Comparison of ENCODE assay signal across 9 cellular contexts in genomic region chr9:129803679-129804065, GRCh38. TPM values are rescaled to one million over a fixed set of nuclear protein-coding genes. Genes with fewer than 3 reads are reported as not detected.
DNase-seq lines count a peak whose midpoint lies in the region; ATAC-seq and TF ChIP-seq lines count a peak whose summit lies in the region.
"Had no signal": no experiment of that assay in that cellular context is flagged by ENCODE, and none has a peak within 500 bp of the region (broad histone marks: within the 10 kb centered on the region; RNA-seq: fewer than 3 reads in every experiment).

No MANE protein-coding gene starts in this region.

- POLR2A ChIA-PET in AG04450 (lab: Yijun Ruan, JAX) (no interaction called here), WTC11 (lab: Charles Lee) (no interaction called here)

- H3K4me3 ChIP-seq in AG04450 (ENCODE audit: low read depth, low read length), result peak overlapping the region; percentile 73
- H3K4me3 ChIP-seq in iPS-18a (ENCODE audit: low read length), result peak overlapping the region; percentile 59

- H3K9ac ChIP-seq in H9 (ENCODE audit: extremely low read depth, insufficient read length, low read length) (peak overlapping the region; percentile 26), iPS-18a (ENCODE audit: low read length) (peak overlapping the region; percentile 1)

- H3K27me3 Mint-ChIP-seq in H9 (ENCODE audit: low read depth) (no peaks in the 10 kb centered on the region), WTC11 (ENCODE audit: low read depth) (no peaks in the 10 kb centered on the region)
- H3K27me3 Mint-ChIP-seq in stimulated activated naive CD8-positive, alpha-beta T cell treated with anti-CD3 and anti-CD28 coated beads, Interleukin-15, Interleukin-2, amounts not matched to agents 100 ng/mL and 50 ng/mL, for 24 hours, result no peaks in the 10 kb centered on the region

- ATAC-seq in WTC11, result no peak

- H3K36me3 ChIP-seq in iPS-18a (ENCODE audit: control insufficient read depth, low read depth, low read length), result peaks cover under 1% of the 10 kb centered on the region

- H2AFZ ChIP-seq in H9 (ENCODE audit: low read length), result no peak overlapping the region

- H3K36me3 Mint-ChIP-seq in H9 (ENCODE audit: insufficient read depth in 1 of 3, low read depth in 3 of 3), result peaks cover 13 to 34% (median 20%) of the 10 kb centered on the region in 3 experiments; a peak in 6 of 7 replicates
- H3K36me3 Mint-ChIP-seq in WTC11, result peaks cover 24% of the 10 kb centered on the region
- peaks cover 27% of the 10 kb centered on the region for H3K36me3 Mint-ChIP-seq in stimulated activated naive CD8-positive, alpha-beta T cell treated with anti-CD3 and anti-CD28 coated beads, Interleukin-15, Interleukin-2, amounts not matched to agents 100 ng/mL and 50 ng/mL, for 24 hours (ENCODE audit: low read depth)

- H3K4me1 ChIP-seq in H9 (ENCODE audit: insufficient read depth, low read length), result peaks cover 3% of the 10 kb centered on the region; the same call in 1 of the 2 replicates
- H3K4me1 ChIP-seq in iPS-18a (ENCODE audit: control insufficient read depth, low read depth, low read length), result no peaks in the 10 kb centered on the region

- no peak overlapping the region for H3K56ac ChIP-seq in H9 (ENCODE audit: insufficient read length, low read depth, low read length)

- DNase-seq in AG04450 (ENCODE audit: low read depth, low spot score) (no peak), H9 (no peak), WTC11 (ENCODE audit: low spot score) (no peak), cortex of kidney (lab: John Stamatoyannopoulos, UW) (no peak), NCI-H526 treated with DMSO at 0.1 percent for 48 hours (lab: John Stamatoyannopoulos, UW) (no peak), cerebellum (ENCODE audit: low spot score) (no peak)

- no peak overlapping the region for H4K8ac ChIP-seq in H9 (replicated peaks; ENCODE audit: insufficient read length, low read depth, low read length)

- peaks cover 6 to 10% of the 10 kb centered on the region in 2 experiments for H3K4me1 Mint-ChIP-seq in H9
- H3K4me1 Mint-ChIP-seq in WTC11, result peaks cover 7% of the 10 kb centered on the region
- peaks cover 31% of the 10 kb centered on the region for H3K4me1 Mint-ChIP-seq in stimulated activated naive CD8-positive, alpha-beta T cell treated with anti-CD3 and anti-CD28 coated beads, Interleukin-15, Interleukin-2, amounts not matched to agents 100 ng/mL and 50 ng/mL, for 24 hours (ENCODE audit: low read depth)

- H3K27ac Mint-ChIP-seq in H9 (0 out of 7 replicates have a peak overlapping the region, but pooled peaks of 1 of the 3 experiments have one; percentile 39), WTC11 (no peak overlapping the region)
- H3K27ac Mint-ChIP-seq in stimulated activated naive CD8-positive, alpha-beta T cell treated with anti-CD3 and anti-CD28 coated beads, Interleukin-15, Interleukin-2, amounts not matched to agents 100 ng/mL and 50 ng/mL, for 24 hours, result peak overlapping the region; percentile 43

- H2BK20ac ChIP-seq in H9 (ENCODE audit: low read depth, low read length, poor library complexity, severe bottlenecking), result no peak overlapping the region

- peak overlapping the region; percentile 87 for H3K4me2 ChIP-seq in H9 (ENCODE audit: insufficient read depth, insufficient read length, low read length)

- H2BK5ac ChIP-seq in H9 (ENCODE audit: insufficient read length, low read length), result no peak overlapping the region

- H3K79me2 ChIP-seq in H9 (ENCODE audit: insufficient read depth, low read length), result no peaks in the 10 kb centered on the region

- no peaks in the 10 kb centered on the region for H4K20me1 ChIP-seq in H9 (ENCODE audit: control insufficient read depth, insufficient read depth, insufficient read length)

- H3K27ac ChIP-seq in AG04450 (ENCODE audit: low read depth, low read length) (no peak overlapping the region), H9 (ENCODE audit: insufficient read length, low read depth, low read length) (no peak overlapping the region), iPS-18a (ENCODE audit: low read length) (no peak overlapping the region)

- H3K9me3 Mint-ChIP-seq in H9 (no peaks in the 10 kb centered on the region; a peak in 1 of 5 replicates), WTC11 (no peaks in the 10 kb centered on the region)
- H3K9me3 Mint-ChIP-seq in stimulated activated naive CD8-positive, alpha-beta T cell treated with anti-CD3 and anti-CD28 coated beads, Interleukin-15, Interleukin-2, amounts not matched to agents 100 ng/mL and 50 ng/mL, for 24 hours, result no peaks in the 10 kb centered on the region

- H3K27me3 ChIP-seq in AG04450 (ENCODE audit: control insufficient read depth, insufficient read depth, low read length) (no peaks in the 10 kb centered on the region), H9 (ENCODE audit: insufficient read depth, low read length) (no peaks in the 10 kb centered on the region), iPS-18a (ENCODE audit: control insufficient read depth, insufficient read depth, low read length) (no peaks in the 10 kb centered on the region)

- H3K18ac ChIP-seq in H9 (ENCODE audit: insufficient read length, low read depth, low read length), result no peak overlapping the region

- no peak overlapping the region for H2AK5ac ChIP-seq in H9 (ENCODE audit: insufficient read length, low read length)

- no peak for TF ChIP-seq CTCF in AG04450 (IDR thresholded peaks at IDR 0.05; ENCODE audit: low read depth, low read length)
- TF ChIP-seq CTCF in H9 (conservative IDR thresholded peaks at IDR 0.05), result no peak
- no peak for TF ChIP-seq CTCF in WTC11 (IDR thresholded peaks at IDR 0.05)

- H3K23me2 ChIP-seq in H9 (ENCODE audit: insufficient read length, low read depth, low read length, poor library complexity, severe bottlenecking), result peaks cover 6% of the 10 kb centered on the region

- no peak overlapping the region for H3K14ac ChIP-seq in H9 (ENCODE audit: insufficient read depth, low read length)

- no peak overlapping the region for H4K5ac ChIP-seq in H9 (ENCODE audit: insufficient read length, low read depth, low read length)

- no peaks in the 10 kb centered on the region for H3K9me3 ChIP-seq in AG04450 (ENCODE audit: control insufficient read depth, insufficient read depth, low read length)
- H3K9me3 ChIP-seq in H9 (ENCODE audit: control insufficient read depth, low read depth, low read length), result no peaks in the 10 kb centered on the region
- no peaks in the 10 kb centered on the region for H3K9me3 ChIP-seq in iPS-18a (ENCODE audit: control insufficient read depth, low read depth, low read length)

- H3K4me3 Mint-ChIP-seq in H9 (peak overlapping the region; percentile 81), WTC11 (peak overlapping the region; percentile 71)
- peak overlapping the region; percentile 82 for H3K4me3 Mint-ChIP-seq in stimulated activated naive CD8-positive, alpha-beta T cell treated with anti-CD3 and anti-CD28 coated beads, Interleukin-15, Interleukin-2, amounts not matched to agents 100 ng/mL and 50 ng/mL, for 24 hours

- no peaks in the 10 kb centered on the region for H3K79me1 ChIP-seq in H9 (ENCODE audit: insufficient read depth, low read depth, low read length, poor library complexity, severe bottlenecking)

- CTCF ChIA-PET in AG04450 (lab: Charles Lee) (interaction anchor here (0.9 to 2.9 kb wide), 4 partner anchors 13 to 162 kb away, joined by 3 to 7 read pairs (median 4); no protein-coding TSS in a partner anchor), WTC11 (lab: Charles Lee) (interaction anchor here (0.6 to 3.0 kb wide), 5 partner anchors 13 to 416 kb away, joined by 3 to 16 read pairs (median 4); no protein-coding TSS in a partner anchor)

- H3K4ac ChIP-seq in H9 (ENCODE audit: low read depth, low read length), result no peak overlapping the region

- H4K91ac ChIP-seq in H9 (ENCODE audit: insufficient read length, low read depth, low read length), result no peak overlapping the region

- H2BK120ac ChIP-seq in H9 (ENCODE audit: low read depth, low read length, poor library complexity, severe bottlenecking), result no peak overlapping the region

- no peak overlapping the region for H2BK15ac ChIP-seq in H9 (ENCODE audit: low read depth, low read length)

- no CpG with 5 or more reads among the region's 14 CpGs for WGBS in H9 (ENCODE audit: extremely low coverage, insufficient read length, low lambda C conversion rate)

- no peak overlapping the region for H2BK12ac ChIP-seq in H9 (ENCODE audit: insufficient read length, low read depth, low read length)

- no peak overlapping the region for H3K23ac ChIP-seq in H9 (ENCODE audit: insufficient read length, low read depth, low read length)

- H3T11ph ChIP-seq in H9 (ENCODE audit: low read length), result no peak overlapping the region

TF ChIP-seq in WTC11, 78 proteins besides CTCF, POLR2A, EP300 and RAD21 (continues in another document):
- TF ChIP-seq MLX (CRISPR knock-in tag; IDR thresholded peaks at IDR 0.05) (no peak), ATF1 (CRISPR knock-in tag; IDR thresholded peaks at IDR 0.05) (no peak), NR2C2 (CRISPR knock-in tag; IDR thresholded peaks at IDR 0.05) (no peak), FOXP1 (CRISPR knock-in tag; IDR thresholded peaks at IDR 0.05; ENCODE audit: borderline replicate concordance) (no peak)

RNA-seq across cellular contexts. Expression of gene TOR1B, which starts 0.7 kb away (rescaled TPM):
- polyA plus RNA-seq in AG04450 (2011; rRNA removed), result 26.3 and 31.0 TPM in 2 replicates
- 13.4 and 14.1 TPM in 2 replicates for polyA minus RNA-seq in AG04450 (2011; rRNA and poly(A)+ RNA removed)
- total RNA-seq in H9 (2021), result 18.1 and 18.7 TPM in 2 replicates
- 18.3 to 19.2 TPM (median 18.8 TPM) in 3 replicates for total RNA-seq in WTC11 (2021)
- 31.8 TPM for total RNA-seq in cerebellum

RNA-seq across cellular contexts. Expression of gene TOR1A, which starts 20.3 kb away (rescaled TPM):
- 72.0 and 78.5 TPM in 2 replicates for polyA plus RNA-seq in AG04450 (2011; rRNA removed)
- 45.6 and 46.0 TPM in 2 replicates for polyA minus RNA-seq in AG04450 (2011; rRNA and poly(A)+ RNA removed)
- total RNA-seq in H9 (2021) (57.0 and 60.1 TPM in 2 replicates), WTC11 (2021) (27.7 to 32.7 TPM (median 28.7 TPM) in 3 replicates), cerebellum (20.6 TPM)

RNA-seq across cellular contexts. Expression of gene C9orf78, which starts 31.4 kb away (rescaled TPM):
- 51.4 and 66.8 TPM in 2 replicates for polyA plus RNA-seq in AG04450 (2011; rRNA removed)
- 10.9 and 13.4 TPM in 2 replicates for polyA minus RNA-seq in AG04450 (2011; rRNA and poly(A)+ RNA removed)
- total RNA-seq in H9 (2021) (37.5 and 43.6 TPM in 2 replicates), WTC11 (2021) (34.1 to 36.8 TPM (median 36.4 TPM) in 3 replicates), cerebellum (21.0 TPM)

RNA-seq across cellular contexts. Expression of gene USP20, which starts 31.6 kb away (rescaled TPM):
- 10.3 and 13.2 TPM in 2 replicates for polyA plus RNA-seq in AG04450 (2011; rRNA removed)
- 16.6 and 22.9 TPM in 2 replicates for polyA minus RNA-seq in AG04450 (2011; rRNA and poly(A)+ RNA removed)
- total RNA-seq in H9 (2021) (17.3 and 20.9 TPM in 2 replicates), WTC11 (2021) (23.7 to 29.3 TPM (median 24.0 TPM) in 3 replicates), cerebellum (11.1 TPM)

RNA-seq across cellular contexts. Expression of gene PTGES, which starts 50.8 kb away (rescaled TPM):
- 17.0 and 21.4 TPM in 2 replicates for polyA plus RNA-seq in AG04450 (2011; rRNA removed)
- 14.2 and 19.9 TPM in 2 replicates for polyA minus RNA-seq in AG04450 (2011; rRNA and poly(A)+ RNA removed)
- total RNA-seq in H9 (2021) (1.6 and 2.4 TPM in 2 replicates), WTC11 (2021) (2.5 to 4.4 TPM (median 3.2 TPM) in 3 replicates), cerebellum (1.5 TPM)
- total RNA-seq: myocyte had no signal
